In genomic region chr15:64285871-64286270, GRCh38 we compare ENCODE assay signal across 21 cellular contexts.
"Had no signal": no experiment of that assay in that cellular context is flagged by ENCODE, and none has a peak within 500 bp of the region (broad histone marks: within the 10 kb centered on the region; RNA-seq: fewer than 3 reads in every experiment).

No MANE protein-coding gene starts in this region.

- H3K27me3 Mint-ChIP-seq: activated CD4-positive, alpha-beta T cell treated with anti-CD3 and anti-CD28 coated beads for 36 hours; activated naive CD4-positive, alpha-beta T cell treated with anti-CD3 and anti-CD28 coated beads, Interleukin-2, amount 10 ng/mL, durations not matched to agents 7 days and 5 days; naive B cell; stimulated activated naive CD8-positive, alpha-beta T cell treated with anti-CD3 and anti-CD28 coated beads, Interleukin-15, amount 100 ng/mL, for 72 hours had no signal

- ATAC-seq: activated CD4-positive, alpha-beta T cell treated with anti-CD3 and anti-CD28 coated beads for 36 hours; heart right ventricle; left colon; sciatic nerve; stimulated activated effector memory CD8-positive, alpha-beta T cell treated with anti-CD3 and anti-CD28 coated beads, Interleukin-12 subunit alpha, Interleukin-12 subunit beta, amount 100 ng/mL, for 72 hours; stimulated activated naive CD8-positive, alpha-beta T cell treated with anti-CD3 and anti-CD28 coated beads, Interleukin-15, amount 100 ng/mL, for 72 hours had no signal

- H3K27ac ChIP-seq: heart right ventricle, tibial artery had no signal

- DNase-seq: activated CD4-positive, alpha-beta T cell treated with anti-CD3 and anti-CD28 coated beads for 36 hours; activated CD4-positive, alpha-beta T cell treated with anti-CD3 and anti-CD28 coated beads, Interleukin-2, amount 50 U/mL, for 4 hours; activated effector memory CD4-positive, alpha-beta T cell treated with anti-CD3 and anti-CD28 coated beads, Interleukin-2, amount 50 U/mL, for 16 hours; activated naive CD4-positive, alpha-beta T cell treated with anti-CD3 and anti-CD28 coated beads, Interleukin-2, amount 10 ng/mL, durations not matched to agents 7 days and 5 days; amygdala; cerebellar nuclear complex; cortex of kidney; foreskin fibroblast; heart right ventricle; left colon; naive B cell; occipital lobe; posterior cingulate gyrus; small intestine; stimulated activated CD4-positive, alpha-beta T cell treated with anti-CD3 and anti-CD28 coated beads, Interleukin-2, amount 100 ng/mL, for 24 hours; stimulated activated naive CD8-positive, alpha-beta T cell treated with anti-CD3 and anti-CD28 coated beads, Interleukin-15, amount 100 ng/mL, for 72 hours; tibial artery had no signal

- H3K4me3 Mint-ChIP-seq: activated CD4-positive, alpha-beta T cell treated with anti-CD3 and anti-CD28 coated beads for 36 hours; activated naive CD4-positive, alpha-beta T cell treated with anti-CD3 and anti-CD28 coated beads, Interleukin-2, amount 10 ng/mL, durations not matched to agents 7 days and 5 days; naive B cell; stimulated activated effector memory CD8-positive, alpha-beta T cell treated with anti-CD3 and anti-CD28 coated beads, Interleukin-12 subunit alpha, Interleukin-12 subunit beta, amount 100 ng/mL, for 72 hours; stimulated activated naive CD8-positive, alpha-beta T cell treated with anti-CD3 and anti-CD28 coated beads, Interleukin-15, amount 100 ng/mL, for 72 hours had no signal

- H3K9me3 ChIP-seq: heart right ventricle, tibial artery had no signal

- H3K9me3 Mint-ChIP-seq: activated naive CD4-positive, alpha-beta T cell treated with anti-CD3 and anti-CD28 coated beads, Interleukin-2, amount 10 ng/mL, durations not matched to agents 7 days and 5 days; naive B cell; stimulated activated effector memory CD8-positive, alpha-beta T cell treated with anti-CD3 and anti-CD28 coated beads, Interleukin-12 subunit alpha, Interleukin-12 subunit beta, amount 100 ng/mL, for 72 hours; stimulated activated naive CD8-positive, alpha-beta T cell treated with anti-CD3 and anti-CD28 coated beads, Interleukin-15, amount 100 ng/mL, for 72 hours had no signal

- FAIRE-seq: keratinocyte, urothelium cell line had no signal

- H3K27me3 ChIP-seq: heart right ventricle, tibial artery had no signal

- H3K4me3 ChIP-seq: heart right ventricle, tibial artery had no signal

- H3K4me1 ChIP-seq: tibial artery had no signal

- H3K27ac Mint-ChIP-seq: activated CD4-positive, alpha-beta T cell treated with anti-CD3 and anti-CD28 coated beads for 36 hours; activated naive CD4-positive, alpha-beta T cell treated with anti-CD3 and anti-CD28 coated beads, Interleukin-2, amount 10 ng/mL, durations not matched to agents 7 days and 5 days; stimulated activated effector memory CD8-positive, alpha-beta T cell treated with anti-CD3 and anti-CD28 coated beads, Interleukin-12 subunit alpha, Interleukin-12 subunit beta, amount 100 ng/mL, for 72 hours; stimulated activated naive CD8-positive, alpha-beta T cell treated with anti-CD3 and anti-CD28 coated beads, Interleukin-15, amount 100 ng/mL, for 72 hours had no signal

- H3K36me3 ChIP-seq: tibial artery had no signal

- H3K4me1 Mint-ChIP-seq: activated naive CD4-positive, alpha-beta T cell treated with anti-CD3 and anti-CD28 coated beads, Interleukin-2, amount 10 ng/mL, durations not matched to agents 7 days and 5 days; stimulated activated naive CD8-positive, alpha-beta T cell treated with anti-CD3 and anti-CD28 coated beads, Interleukin-15, amount 100 ng/mL, for 72 hours had no signal
